Comparison of ENCODE assay signal across 26 cellular contexts in the genomic region with DNA sequence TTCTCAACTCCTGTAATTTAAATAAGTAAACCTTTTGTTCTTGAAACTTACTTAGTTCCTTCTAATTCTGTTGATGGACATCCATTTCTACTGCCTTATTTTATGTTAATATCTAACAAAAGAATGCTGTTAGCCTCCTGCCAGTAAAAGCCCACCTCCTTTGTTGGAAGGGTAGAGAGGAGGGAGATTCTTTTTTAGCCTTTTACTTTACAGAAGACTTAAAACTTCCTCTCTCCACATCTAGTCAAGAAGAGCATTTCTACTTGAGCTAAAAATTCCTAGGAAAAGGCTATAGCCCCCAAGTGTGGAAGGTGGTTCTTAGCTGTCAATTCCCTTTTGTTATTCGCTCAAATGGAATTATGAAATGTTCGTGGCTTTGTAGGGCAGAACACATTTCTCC.
DNase-seq lines count a peak whose midpoint lies in the region; ATAC-seq, FAIRE-seq and TF ChIP-seq lines count a peak whose summit lies in the region.
"Had no signal": no experiment of that assay in that cellular context is flagged by ENCODE, and none has a peak within 500 bp of the region (broad histone marks: within the 10 kb centered on the region; RNA-seq: fewer than 3 reads in every experiment).

No MANE protein-coding gene starts in this region.

- no peak overlapping the region for H3K18ac ChIP-seq in mesendoderm (ENCODE audit: low read length)

- no peak for FAIRE-seq in D721Med (lab: Jason Lieb, UNC)
- FAIRE-seq: GM18507, HTR-8/SVneo had no signal

- no peaks in the 10 kb centered on the region for H3K27me3 Mint-ChIP-seq in GM23338 (ENCODE audit: insufficient read depth, low read depth, poor library complexity)
- H3K27me3 Mint-ChIP-seq: B cell; CD8-positive, alpha-beta memory T cell; IgD-negative memory B cell had no signal

- H2BK120ac ChIP-seq in mesendoderm (ENCODE audit: low read depth, low read length): no peak overlapping the region

- no peak for TF ChIP-seq CTCF in GM23338 (conservative IDR thresholded peaks at IDR 0.05; ENCODE audit: low read depth in 2 of 2)
- TF ChIP-seq CTCF in D721Med (IDR thresholded peaks at IDR 0.05; ENCODE audit: insufficient read depth, missing control alignments): no peak

- no peak overlapping the region for H2AFZ ChIP-seq in GM23338

- H3K9ac ChIP-seq in HUES64 (ENCODE audit: low read depth, low read length): no peak overlapping the region
- H3K9ac ChIP-seq in mesendoderm (ENCODE audit: low read length): no peak overlapping the region
- H3K9ac ChIP-seq: KMS-11 had no signal

- no peak overlapping the region for H2BK15ac ChIP-seq in mesendoderm (replicated peaks; ENCODE audit: low read depth)

- ATAC-seq in GM23338 (peak; percentile 73), left colon (no peak), GM18505 (IDR thresholded peaks at IDR 0.05; ENCODE audit: unreplicated experiment) (no peak), HG03159 (IDR thresholded peaks at IDR 0.05; ENCODE audit: unreplicated experiment) (no peak)

- H4K8ac ChIP-seq in mesendoderm (ENCODE audit: low read depth, low read length): no peak overlapping the region

- H3K27me3 ChIP-seq in GM23338 (ENCODE audit: insufficient read depth) (no peaks in the 10 kb centered on the region), HUES64 (ENCODE audit: insufficient read depth, low read length) (no peaks in the 10 kb centered on the region), iPS DF 6.9 (ENCODE audit: control insufficient read depth, insufficient read depth, low read length) (no peaks in the 10 kb centered on the region), mesendoderm (ENCODE audit: insufficient read depth, low read length, poor library complexity) (no peaks in the 10 kb centered on the region)
- H3K27me3 ChIP-seq: SJSA1 had no signal

- DNase-seq in GM23338 (ENCODE audit: low spot score): peak; percentile 28
- DNase-seq in iPS DF 6.9 (ENCODE audit: low read depth, low spot score): no peak
- peak; percentile 1 for DNase-seq in mesendoderm
- no peak for DNase-seq in left colon
- DNase-seq in D721Med (ENCODE audit: insufficient read length, low spot score): no peak
- DNase-seq: CD8-positive, alpha-beta memory T cell; DMS153; GOT3; MM.1S; NCI-H1694; NCI-H2029 treated with DMSO at 0.1 percent for 48 hours; NCI-H2227 treated with DMSO at 0.1 percent for 48 hours; NCI-H526 treated with DMSO at 0.1 percent for 48 hours; Right ventricle myocardium superior; RPMI8226 had no signal

- H3K27ac ChIP-seq in GM23338 (ENCODE audit: low read depth): peak overlapping the region; percentile 94
- H3K27ac ChIP-seq in HUES64 (ENCODE audit: low read depth, low read length): peak overlapping the region; percentile 76; the same call in 1 of the 2 replicates
- peak overlapping the region; percentile 54 for H3K27ac ChIP-seq in iPS DF 6.9 (ENCODE audit: low read length)
- no peak overlapping the region for H3K27ac ChIP-seq in mesendoderm (ENCODE audit: low read depth, low read length)
- H3K27ac ChIP-seq: 22Rv1, C4-2B, KMS-11, SJSA1 had no signal

- H3K4me3 ChIP-seq in GM23338 (peak overlapping the region; percentile 31), HUES64 (ENCODE audit: low read length) (no peak overlapping the region), iPS DF 6.9 (ENCODE audit: low read length) (no peak overlapping the region), mesendoderm (ENCODE audit: low read length) (no peak overlapping the region)
- H3K4me3 ChIP-seq: SJSA1 had no signal

- no peaks in the 10 kb centered on the region for H3K9me3 Mint-ChIP-seq in GM23338
- H3K9me3 Mint-ChIP-seq: CD8-positive, alpha-beta memory T cell had no signal

- H4K5ac ChIP-seq in mesendoderm (ENCODE audit: low read length): no peak overlapping the region

- H3K56ac ChIP-seq in mesendoderm (ENCODE audit: low read length): no peak overlapping the region

- H2AK5ac ChIP-seq in mesendoderm (ENCODE audit: low read length): no peak overlapping the region

- peak overlapping the region; percentile 23; the same call in 1 of the 3 replicates for H3K4me3 Mint-ChIP-seq in GM23338
- H3K4me3 Mint-ChIP-seq: B cell; CD8-positive, alpha-beta memory T cell; IgD-negative memory B cell had no signal

- H3K27ac Mint-ChIP-seq in GM23338: peak overlapping the region; percentile 27; the same call in 1 of the 2 replicates
- H3K27ac Mint-ChIP-seq: B cell; CD8-positive, alpha-beta memory T cell; IgD-negative memory B cell had no signal

- no peak for TF ChIP-seq POLR2A in GM18505 (IDR thresholded peaks at IDR 0.05; ENCODE audit: borderline replicate concordance, extremely low read depth, insufficient read depth, insufficient read length)

- intact Hi-C loops in left colon (cut with DNase I, micrococcal nuclease): no loop called here

- no peaks in the 10 kb centered on the region for H3K79me1 ChIP-seq in mesendoderm (ENCODE audit: low read length)

- H3K36me3 Mint-ChIP-seq in GM23338 (ENCODE audit: low read depth): no peaks in the 10 kb centered on the region; the same call in 2 of the 3 replicates
- H3K36me3 Mint-ChIP-seq: CD8-positive, alpha-beta memory T cell; IgD-negative memory B cell had no signal

- H3F3A ChIP-seq in GM23338 (replicated peaks; ENCODE audit: low read depth): 0 out of 2 replicates have a peak, but pooled peaks cover 4% of the 10 kb centered on the region

- H3K36me3 ChIP-seq in GM23338 (ENCODE audit: insufficient read depth): no peaks in the 10 kb centered on the region
- no peaks in the 10 kb centered on the region for H3K36me3 ChIP-seq in HUES64 (ENCODE audit: insufficient read depth, low read length)
- no peaks in the 10 kb centered on the region for H3K36me3 ChIP-seq in iPS DF 6.9 (ENCODE audit: control insufficient read depth, insufficient read depth, low read length)
- no peaks in the 10 kb centered on the region for H3K36me3 ChIP-seq in mesendoderm (ENCODE audit: control insufficient read depth, insufficient read depth, low read length)
- H3K36me3 ChIP-seq: SJSA1 had no signal

- peak overlapping the region; percentile 61 for H3K4me2 ChIP-seq in GM23338
- no peak overlapping the region for H3K4me2 ChIP-seq in mesendoderm (ENCODE audit: low read length)
- H3K4me2 ChIP-seq: KMS-11 had no signal

- H3K9me3 ChIP-seq in HUES64 (ENCODE audit: insufficient read depth, low read depth, low read length): no peaks in the 10 kb centered on the region
- no peaks in the 10 kb centered on the region for H3K9me3 ChIP-seq in iPS DF 6.9 (ENCODE audit: control insufficient read depth, insufficient read depth, low read length)
- H3K9me3 ChIP-seq: SJSA1 had no signal

- H3K4me1 Mint-ChIP-seq in GM23338: peaks cover 17% of the 10 kb centered on the region
- H3K4me1 Mint-ChIP-seq: B cell; CD8-positive, alpha-beta memory T cell; IgD-negative memory B cell had no signal

- H3K4ac ChIP-seq in mesendoderm (ENCODE audit: low read depth, low read length): no peak overlapping the region

- H3K23ac ChIP-seq in mesendoderm (ENCODE audit: low read length): no peak overlapping the region

- H3K4me1 ChIP-seq in GM23338 (ENCODE audit: insufficient read depth) (peaks cover 21% of the 10 kb centered on the region), HUES64 (ENCODE audit: insufficient read depth, low read length) (peaks cover 22% of the 10 kb centered on the region), iPS DF 6.9 (ENCODE audit: control insufficient read depth, insufficient read depth, low read length) (no peaks in the 10 kb centered on the region), mesendoderm (ENCODE audit: control insufficient read depth, low read depth, low read length) (no peaks in the 10 kb centered on the region)
- H3K4me1 ChIP-seq: SJSA1 had no signal

- no peak overlapping the region for H2BK5ac ChIP-seq in mesendoderm (ENCODE audit: low read length)

- no peaks in the 10 kb centered on the region for H4K20me1 ChIP-seq in GM23338 (replicated peaks; ENCODE audit: insufficient read depth)

- H3K79me2 ChIP-seq in GM23338 (replicated peaks; ENCODE audit: insufficient read depth) (no peaks in the 10 kb centered on the region), mesendoderm (ENCODE audit: control insufficient read depth, insufficient read depth, low read length) (no peaks in the 10 kb centered on the region)

- H3K9me2 ChIP-seq in GM23338 (ENCODE audit: insufficient read depth): no peaks in the 10 kb centered on the region

- WGBS in HUES64: 0% methylated on average over 2 of the region's 2 CpGs
- WGBS in iPS DF 6.9 (ENCODE audit: insufficient coverage, insufficient read length): no CpG with 5 or more reads among the region's 2 CpGs
- no CpG with 5 or more reads among the region's 2 CpGs for WGBS in mesendoderm (ENCODE audit: extremely low coverage, insufficient coverage, low lambda C conversion rate)

TF ChIP-seq in GM23338, 12 proteins besides CTCF, POLR2A, EP300 and RAD21 (continues in another document):
- TF ChIP-seq ZNF331 (CRISPR knock-in tag; IDR thresholded peaks at IDR 0.05; ENCODE audit: low read depth): no peak
- TF ChIP-seq, protein P1, sequence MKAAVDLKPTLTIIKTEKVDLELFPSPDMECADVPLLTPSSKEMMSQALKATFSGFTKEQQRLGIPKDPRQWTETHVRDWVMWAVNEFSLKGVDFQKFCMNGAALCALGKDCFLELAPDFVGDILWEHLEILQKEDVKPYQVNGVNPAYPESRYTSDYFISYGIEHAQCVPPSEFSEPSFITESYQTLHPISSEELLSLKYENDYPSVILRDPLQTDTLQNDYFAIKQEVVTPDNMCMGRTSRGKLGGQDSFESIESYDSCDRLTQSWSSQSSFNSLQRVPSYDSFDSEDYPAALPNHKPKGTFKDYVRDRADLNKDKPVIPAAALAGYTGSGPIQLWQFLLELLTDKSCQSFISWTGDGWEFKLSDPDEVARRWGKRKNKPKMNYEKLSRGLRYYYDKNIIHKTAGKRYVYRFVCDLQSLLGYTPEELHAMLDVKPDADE (IDR thresholded peaks at IDR 0.05): no peak

Comparison
In these comparisons a context has a peak if more than half of its experiments do, and no peak if none do; other contexts are left out.
1. DNase-seq: peak in GM23338 (single experiment) and mesendoderm (single experiment); none in iPS DF 6.9 (single experiment), left colon (0 of 2) and D721Med (single experiment).